1 cellular context compared by ENCODE assay signal in the genomic region with DNA sequence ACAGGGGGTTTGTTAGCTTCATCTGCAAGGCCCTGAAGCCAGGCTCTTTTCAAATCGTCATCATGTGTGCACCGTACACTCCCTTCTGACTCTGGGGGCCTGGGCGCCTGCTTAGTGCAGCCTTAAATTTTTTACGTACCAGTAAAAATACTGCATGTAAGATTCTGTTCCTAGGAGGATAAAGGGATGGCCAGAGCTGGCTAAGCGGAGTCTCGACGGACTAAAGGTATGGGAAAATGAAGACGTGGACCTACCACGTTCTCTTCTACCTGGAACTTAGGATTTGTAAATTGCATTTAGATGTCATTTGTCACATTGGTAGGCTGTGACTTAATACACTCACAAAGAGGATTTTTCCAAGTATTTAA.
A peak's percentile ranks its signal among the peaks of the same experiment; 100 is the strongest.
TF ChIP-seq lines count a peak whose summit lies in the region.

No MANE protein-coding gene starts in this region.

TF ChIP-seq in HepG2, 621 proteins besides CTCF, POLR2A, EP300 and RAD21 (continued from another document and continues in another):
- no peak for TF ChIP-seq THYN1 (CRISPR knock-in tag; IDR thresholded peaks at IDR 0.05; ENCODE audit: borderline replicate concordance, low read depth)
- TF ChIP-seq ZNF850 (CRISPR knock-in tag; conservative IDR thresholded peaks at IDR 0.05), result no peak
- no peak for TF ChIP-seq ZNF451 (CRISPR knock-in tag; IDR thresholded peaks at IDR 0.05)
- TF ChIP-seq, protein P1, sequence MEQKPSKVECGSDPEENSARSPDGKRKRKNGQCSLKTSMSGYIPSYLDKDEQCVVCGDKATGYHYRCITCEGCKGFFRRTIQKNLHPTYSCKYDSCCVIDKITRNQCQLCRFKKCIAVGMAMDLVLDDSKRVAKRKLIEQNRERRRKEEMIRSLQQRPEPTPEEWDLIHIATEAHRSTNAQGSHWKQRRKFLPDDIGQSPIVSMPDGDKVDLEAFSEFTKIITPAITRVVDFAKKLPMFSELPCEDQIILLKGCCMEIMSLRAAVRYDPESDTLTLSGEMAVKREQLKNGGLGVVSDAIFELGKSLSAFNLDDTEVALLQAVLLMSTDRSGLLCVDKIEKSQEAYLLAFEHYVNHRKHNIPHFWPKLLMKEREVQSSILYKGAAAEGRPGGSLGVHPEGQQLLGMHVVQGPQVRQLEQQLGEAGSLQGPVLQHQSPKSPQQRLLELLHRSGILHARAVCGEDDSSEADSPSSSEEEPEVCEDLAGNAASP (CRISPR knock-in tag; IDR thresholded peaks at IDR 0.05; ENCODE audit: borderline replicate concordance), result no peak
- TF ChIP-seq ZNF121 (CRISPR knock-in tag; IDR thresholded peaks at IDR 0.05), result no peak
- TF ChIP-seq ZBTB7B (CRISPR knock-in tag; IDR thresholded peaks at IDR 0.05), result no peak
- 0 out of 2 replicates have a peak, but pooled peaks have one; percentile 13 for TF ChIP-seq ZNF337 (CRISPR knock-in tag; IDR thresholded peaks at IDR 0.05; ENCODE audit: borderline replicate concordance, low read depth)
- TF ChIP-seq HOXD1 (CRISPR knock-in tag; IDR thresholded peaks at IDR 0.05), result no peak
- TF ChIP-seq, protein P2, sequence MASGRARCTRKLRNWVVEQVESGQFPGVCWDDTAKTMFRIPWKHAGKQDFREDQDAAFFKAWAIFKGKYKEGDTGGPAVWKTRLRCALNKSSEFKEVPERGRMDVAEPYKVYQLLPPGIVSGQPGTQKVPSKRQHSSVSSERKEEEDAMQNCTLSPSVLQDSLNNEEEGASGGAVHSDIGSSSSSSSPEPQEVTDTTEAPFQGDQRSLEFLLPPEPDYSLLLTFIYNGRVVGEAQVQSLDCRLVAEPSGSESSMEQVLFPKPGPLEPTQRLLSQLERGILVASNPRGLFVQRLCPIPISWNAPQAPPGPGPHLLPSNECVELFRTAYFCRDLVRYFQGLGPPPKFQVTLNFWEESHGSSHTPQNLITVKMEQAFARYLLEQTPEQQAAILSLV (CRISPR knock-in tag; IDR thresholded peaks at IDR 0.05; ENCODE audit: borderline replicate concordance), result no peak
- TF ChIP-seq, protein P3, sequence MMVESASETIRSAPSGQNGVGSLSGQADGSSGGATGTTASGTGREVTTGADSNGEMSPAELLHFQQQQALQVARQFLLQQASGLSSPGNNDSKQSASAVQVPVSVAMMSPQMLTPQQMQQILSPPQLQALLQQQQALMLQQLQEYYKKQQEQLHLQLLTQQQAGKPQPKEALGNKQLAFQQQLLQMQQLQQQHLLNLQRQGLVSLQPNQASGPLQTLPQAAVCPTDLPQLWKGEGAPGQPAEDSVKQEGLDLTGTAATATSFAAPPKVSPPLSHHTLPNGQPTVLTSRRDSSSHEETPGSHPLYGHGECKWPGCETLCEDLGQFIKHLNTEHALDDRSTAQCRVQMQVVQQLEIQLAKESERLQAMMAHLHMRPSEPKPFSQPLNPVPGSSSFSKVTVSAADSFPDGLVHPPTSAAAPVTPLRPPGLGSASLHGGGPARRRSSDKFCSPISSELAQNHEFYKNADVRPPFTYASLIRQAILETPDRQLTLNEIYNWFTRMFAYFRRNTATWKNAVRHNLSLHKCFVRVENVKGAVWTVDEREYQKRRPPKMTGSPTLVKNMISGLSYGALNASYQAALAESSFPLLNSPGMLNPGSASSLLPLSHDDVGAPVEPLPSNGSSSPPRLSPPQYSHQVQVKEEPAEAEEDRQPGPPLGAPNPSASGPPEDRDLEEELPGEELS (CRISPR knock-in tag; IDR thresholded peaks at IDR 0.05), result no peak
- TF ChIP-seq ZNF138 (CRISPR knock-in tag; IDR thresholded peaks at IDR 0.05; ENCODE audit: low read depth), result no peak
- TF ChIP-seq PCBP2 (optimal IDR thresholded peaks at IDR 0.05; ENCODE audit: low read depth, low read length, poor library complexity, severe bottlenecking), result no peak
- no peak for TF ChIP-seq DR1 (CRISPR knock-in tag; IDR thresholded peaks at IDR 0.05)
- TF ChIP-seq NR1H2 (CRISPR knock-in tag; IDR thresholded peaks at IDR 0.05; ENCODE audit: borderline replicate concordance, low read depth), result no peak
- TF ChIP-seq ZNF713 (CRISPR knock-in tag; IDR thresholded peaks at IDR 0.05), result 0 out of 2 replicates have a peak, but pooled peaks have one; percentile 21
- TF ChIP-seq, protein P4, sequence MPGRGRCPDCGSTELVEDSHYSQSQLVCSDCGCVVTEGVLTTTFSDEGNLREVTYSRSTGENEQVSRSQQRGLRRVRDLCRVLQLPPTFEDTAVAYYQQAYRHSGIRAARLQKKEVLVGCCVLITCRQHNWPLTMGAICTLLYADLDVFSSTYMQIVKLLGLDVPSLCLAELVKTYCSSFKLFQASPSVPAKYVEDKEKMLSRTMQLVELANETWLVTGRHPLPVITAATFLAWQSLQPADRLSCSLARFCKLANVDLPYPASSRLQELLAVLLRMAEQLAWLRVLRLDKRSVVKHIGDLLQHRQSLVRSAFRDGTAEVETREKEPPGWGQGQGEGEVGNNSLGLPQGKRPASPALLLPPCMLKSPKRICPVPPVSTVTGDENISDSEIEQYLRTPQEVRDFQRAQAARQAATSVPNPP (CRISPR knock-in tag; IDR thresholded peaks at IDR 0.05), result no peak
- TF ChIP-seq SRSF9 (IDR thresholded peaks at IDR 0.05; ENCODE audit: borderline replicate concordance, insufficient read depth, low read depth, low read length, poor library complexity, severe bottlenecking), result no peak
- no peak for TF ChIP-seq HCFC1 (IDR thresholded peaks at IDR 0.05; ENCODE audit: low read depth, low read length)
- no peak for TF ChIP-seq ZNF563 (CRISPR knock-in tag; IDR thresholded peaks at IDR 0.05)
- no peak for TF ChIP-seq GABPB1 (CRISPR knock-in tag; IDR thresholded peaks at IDR 0.05)
- no peak for TF ChIP-seq ZFP1 (CRISPR knock-in tag; IDR thresholded peaks at IDR 0.05)
- TF ChIP-seq NCOR1 (IDR thresholded peaks at IDR 0.05; ENCODE audit: borderline replicate concordance, low read length), result no peak
- no peak; the same call in 1 of the 2 replicates for TF ChIP-seq HNF4A (CRISPR knock-in tag; IDR thresholded peaks at IDR 0.05)
- TF ChIP-seq ZC3H13 (CRISPR knock-in tag; IDR thresholded peaks at IDR 0.05), result peak; percentile 69; the same call in 1 of the 2 replicates
- TF ChIP-seq MEIS2 (CRISPR knock-in tag; IDR thresholded peaks at IDR 0.05), result 0 out of 2 replicates have a peak, but pooled peaks have one; percentile 2
- TF ChIP-seq ZNF614 (CRISPR knock-in tag; IDR thresholded peaks at IDR 0.05; ENCODE audit: borderline replicate concordance), result no peak
- TF ChIP-seq ZNF891 (CRISPR knock-in tag; IDR thresholded peaks at IDR 0.05), result no peak
- no peak for TF ChIP-seq HES4 (CRISPR knock-in tag; IDR thresholded peaks at IDR 0.05; ENCODE audit: borderline replicate concordance)
- TF ChIP-seq ERF (CRISPR knock-in tag; IDR thresholded peaks at IDR 0.05), result no peak
- TF ChIP-seq ZFYVE20 (CRISPR knock-in tag; IDR thresholded peaks at IDR 0.05; ENCODE audit: borderline replicate concordance, low read depth), result no peak
- TF ChIP-seq, protein P5, sequence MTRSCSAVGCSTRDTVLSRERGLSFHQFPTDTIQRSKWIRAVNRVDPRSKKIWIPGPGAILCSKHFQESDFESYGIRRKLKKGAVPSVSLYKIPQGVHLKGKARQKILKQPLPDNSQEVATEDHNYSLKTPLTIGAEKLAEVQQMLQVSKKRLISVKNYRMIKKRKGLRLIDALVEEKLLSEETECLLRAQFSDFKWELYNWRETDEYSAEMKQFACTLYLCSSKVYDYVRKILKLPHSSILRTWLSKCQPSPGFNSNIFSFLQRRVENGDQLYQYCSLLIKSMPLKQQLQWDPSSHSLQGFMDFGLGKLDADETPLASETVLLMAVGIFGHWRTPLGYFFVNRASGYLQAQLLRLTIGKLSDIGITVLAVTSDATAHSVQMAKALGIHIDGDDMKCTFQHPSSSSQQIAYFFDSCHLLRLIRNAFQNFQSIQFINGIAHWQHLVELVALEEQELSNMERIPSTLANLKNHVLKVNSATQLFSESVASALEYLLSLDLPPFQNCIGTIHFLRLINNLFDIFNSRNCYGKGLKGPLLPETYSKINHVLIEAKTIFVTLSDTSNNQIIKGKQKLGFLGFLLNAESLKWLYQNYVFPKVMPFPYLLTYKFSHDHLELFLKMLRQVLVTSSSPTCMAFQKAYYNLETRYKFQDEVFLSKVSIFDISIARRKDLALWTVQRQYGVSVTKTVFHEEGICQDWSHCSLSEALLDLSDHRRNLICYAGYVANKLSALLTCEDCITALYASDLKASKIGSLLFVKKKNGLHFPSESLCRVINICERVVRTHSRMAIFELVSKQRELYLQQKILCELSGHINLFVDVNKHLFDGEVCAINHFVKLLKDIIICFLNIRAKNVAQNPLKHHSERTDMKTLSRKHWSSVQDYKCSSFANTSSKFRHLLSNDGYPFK (CRISPR knock-in tag; IDR thresholded peaks at IDR 0.05; ENCODE audit: borderline replicate concordance), result no peak
- no peak for TF ChIP-seq NRL (CRISPR knock-in tag; IDR thresholded peaks at IDR 0.05; ENCODE audit: borderline replicate concordance)
- TF ChIP-seq, protein P6, sequence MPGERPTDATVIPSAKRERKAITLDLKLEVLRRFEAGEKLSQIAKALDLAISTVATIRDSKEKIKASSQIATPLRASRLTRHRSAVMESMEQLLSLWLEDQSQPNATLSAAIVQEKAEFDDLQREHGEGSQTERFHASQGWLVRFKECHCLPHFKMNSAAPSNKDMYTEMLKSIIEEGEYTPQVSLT (CRISPR knock-in tag; IDR thresholded peaks at IDR 0.05; ENCODE audit: borderline replicate concordance, low read depth), result no peak
- TF ChIP-seq ZNF749 (CRISPR knock-in tag; IDR thresholded peaks at IDR 0.05; ENCODE audit: borderline replicate concordance), result no peak
- TF ChIP-seq ZNF335 (CRISPR knock-in tag; IDR thresholded peaks at IDR 0.05), result 0 out of 2 replicates have a peak, but pooled peaks have one; percentile 5
- TF ChIP-seq ZNF615 (CRISPR knock-in tag; IDR thresholded peaks at IDR 0.05; ENCODE audit: borderline replicate concordance), result no peak
- no peak for TF ChIP-seq TOE1 (CRISPR knock-in tag; IDR thresholded peaks at IDR 0.05)
- TF ChIP-seq ZNF264 (CRISPR knock-in tag; IDR thresholded peaks at IDR 0.05), result no peak
- no peak for TF ChIP-seq AGO1 (IDR thresholded peaks at IDR 0.05; ENCODE audit: low read depth, low read length, poor library complexity, severe bottlenecking)
- TF ChIP-seq, protein P7, sequence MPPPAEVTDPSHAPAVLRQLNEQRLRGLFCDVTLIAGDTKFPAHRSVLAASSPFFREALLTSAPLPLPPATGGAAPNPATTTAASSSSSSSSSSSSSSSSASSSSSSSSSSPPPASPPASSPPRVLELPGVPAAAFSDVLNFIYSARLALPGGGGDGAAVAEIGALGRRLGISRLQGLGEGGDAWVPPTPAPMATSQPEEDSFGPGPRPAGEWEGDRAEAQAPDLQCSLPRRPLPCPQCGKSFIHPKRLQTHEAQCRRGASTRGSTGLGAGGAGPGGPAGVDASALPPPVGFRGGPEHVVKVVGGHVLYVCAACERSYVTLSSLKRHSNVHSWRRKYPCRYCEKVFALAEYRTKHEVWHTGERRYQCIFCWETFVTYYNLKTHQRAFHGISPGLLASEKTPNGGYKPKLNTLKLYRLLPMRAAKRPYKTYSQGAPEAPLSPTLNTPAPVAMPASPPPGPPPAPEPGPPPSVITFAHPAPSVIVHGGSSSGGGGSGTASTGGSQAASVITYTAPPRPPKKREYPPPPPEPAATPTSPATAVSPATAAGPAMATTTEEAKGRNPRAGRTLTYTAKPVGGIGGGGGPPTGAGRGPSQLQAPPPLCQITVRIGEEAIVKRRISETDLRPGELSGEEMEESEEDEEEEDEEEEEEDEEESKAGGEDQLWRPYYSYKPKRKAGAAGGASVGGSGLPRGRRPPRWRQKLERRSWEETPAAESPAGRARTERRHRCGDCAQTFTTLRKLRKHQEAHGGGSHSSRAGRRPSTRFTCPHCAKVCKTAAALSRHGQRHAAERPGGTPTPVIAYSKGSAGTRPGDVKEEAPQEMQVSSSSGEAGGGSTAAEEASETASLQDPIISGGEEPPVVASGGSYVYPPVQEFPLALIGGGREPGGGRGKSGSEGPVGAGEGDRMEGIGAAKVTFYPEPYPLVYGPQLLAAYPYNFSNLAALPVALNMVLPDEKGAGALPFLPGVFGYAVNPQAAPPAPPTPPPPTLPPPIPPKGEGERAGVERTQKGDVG (CRISPR knock-in tag; IDR thresholded peaks at IDR 0.05; ENCODE audit: borderline replicate concordance), result no peak
- no peak for TF ChIP-seq HMG20A (CRISPR knock-in tag; IDR thresholded peaks at IDR 0.05; ENCODE audit: borderline replicate concordance)
- no peak for TF ChIP-seq PHF8 (CRISPR knock-in tag; IDR thresholded peaks at IDR 0.05)
- peak; percentile 61 for TF ChIP-seq PRPF4 (IDR thresholded peaks at IDR 0.05; ENCODE audit: low read depth, low read length, poor library complexity, severe bottlenecking)
- TF ChIP-seq, protein P8, sequence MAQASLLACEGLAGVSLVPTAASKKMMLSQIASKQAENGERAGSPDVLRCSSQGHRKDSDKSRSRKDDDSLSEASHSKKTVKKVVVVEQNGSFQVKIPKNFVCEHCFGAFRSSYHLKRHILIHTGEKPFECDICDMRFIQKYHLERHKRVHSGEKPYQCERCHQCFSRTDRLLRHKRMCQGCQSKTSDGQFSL (CRISPR knock-in tag; IDR thresholded peaks at IDR 0.05), result no peak
- TF ChIP-seq FOXK1 (CRISPR knock-in tag; IDR thresholded peaks at IDR 0.05; ENCODE audit: borderline replicate concordance, low read depth), result no peak; the same call in 1 of the 2 replicates
- no peak for TF ChIP-seq ZNF331 (CRISPR knock-in tag; IDR thresholded peaks at IDR 0.05)
- TF ChIP-seq RXRB (CRISPR knock-in tag; IDR thresholded peaks at IDR 0.05; ENCODE audit: borderline replicate concordance), result no peak
- TF ChIP-seq, protein P9, sequence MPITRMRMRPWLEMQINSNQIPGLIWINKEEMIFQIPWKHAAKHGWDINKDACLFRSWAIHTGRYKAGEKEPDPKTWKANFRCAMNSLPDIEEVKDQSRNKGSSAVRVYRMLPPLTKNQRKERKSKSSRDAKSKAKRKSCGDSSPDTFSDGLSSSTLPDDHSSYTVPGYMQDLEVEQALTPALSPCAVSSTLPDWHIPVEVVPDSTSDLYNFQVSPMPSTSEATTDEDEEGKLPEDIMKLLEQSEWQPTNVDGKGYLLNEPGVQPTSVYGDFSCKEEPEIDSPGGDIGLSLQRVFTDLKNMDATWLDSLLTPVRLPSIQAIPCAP (CRISPR knock-in tag; IDR thresholded peaks at IDR 0.05; ENCODE audit: low read depth), result no peak
- TF ChIP-seq RNF2 (conservative IDR thresholded peaks at IDR 0.05; ENCODE audit: low read depth), result no peak
- TF ChIP-seq HOXA5 (CRISPR knock-in tag; IDR thresholded peaks at IDR 0.05), result no peak
- TF ChIP-seq, protein P10, sequence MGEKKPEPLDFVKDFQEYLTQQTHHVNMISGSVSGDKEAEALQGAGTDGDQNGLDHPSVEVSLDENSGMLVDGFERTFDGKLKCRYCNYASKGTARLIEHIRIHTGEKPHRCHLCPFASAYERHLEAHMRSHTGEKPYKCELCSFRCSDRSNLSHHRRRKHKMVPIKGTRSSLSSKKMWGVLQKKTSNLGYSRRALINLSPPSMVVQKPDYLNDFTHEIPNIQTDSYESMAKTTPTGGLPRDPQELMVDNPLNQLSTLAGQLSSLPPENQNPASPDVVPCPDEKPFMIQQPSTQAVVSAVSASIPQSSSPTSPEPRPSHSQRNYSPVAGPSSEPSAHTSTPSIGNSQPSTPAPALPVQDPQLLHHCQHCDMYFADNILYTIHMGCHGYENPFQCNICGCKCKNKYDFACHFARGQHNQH (CRISPR knock-in tag; IDR thresholded peaks at IDR 0.05), result 0 out of 2 replicates have a peak, but pooled peaks have one; percentile 3
- no peak for TF ChIP-seq ZNF510 (CRISPR knock-in tag; IDR thresholded peaks at IDR 0.05; ENCODE audit: low read depth)
- no peak for TF ChIP-seq KMT2A (CRISPR knock-in tag; IDR thresholded peaks at IDR 0.05)
- TF ChIP-seq ZNF253 (CRISPR knock-in tag; IDR thresholded peaks at IDR 0.05; ENCODE audit: borderline replicate concordance), result no peak
- TF ChIP-seq SNRNP70 (IDR thresholded peaks at IDR 0.05; ENCODE audit: low read depth, low read length), result no peak
- TF ChIP-seq ZNF432 (CRISPR knock-in tag; IDR thresholded peaks at IDR 0.05; ENCODE audit: borderline replicate concordance), result no peak
- TF ChIP-seq NFATC3 (CRISPR knock-in tag; IDR thresholded peaks at IDR 0.05), result no peak
- no peak for TF ChIP-seq PAX8 (CRISPR knock-in tag; IDR thresholded peaks at IDR 0.05; ENCODE audit: borderline replicate concordance)
- no peak for TF ChIP-seq NFKB2 (CRISPR knock-in tag; IDR thresholded peaks at IDR 0.05; ENCODE audit: borderline replicate concordance)
